Comparison of ENCODE assay signal across 1 cellular context in genomic region chr9:4679268-4680177, GRCh38.
TF ChIP-seq lines count a peak whose summit lies in the region.

Gene CDC37L1, plus strand, starts transcription at chr9:4679569. Its CDS starts 199 bp downstream, at chr9:4679768.

TF ChIP-seq in HepG2, 621 proteins besides CTCF, POLR2A, EP300 and RAD21 (continued from another document and continues in another):
- TF ChIP-seq, protein P1, sequence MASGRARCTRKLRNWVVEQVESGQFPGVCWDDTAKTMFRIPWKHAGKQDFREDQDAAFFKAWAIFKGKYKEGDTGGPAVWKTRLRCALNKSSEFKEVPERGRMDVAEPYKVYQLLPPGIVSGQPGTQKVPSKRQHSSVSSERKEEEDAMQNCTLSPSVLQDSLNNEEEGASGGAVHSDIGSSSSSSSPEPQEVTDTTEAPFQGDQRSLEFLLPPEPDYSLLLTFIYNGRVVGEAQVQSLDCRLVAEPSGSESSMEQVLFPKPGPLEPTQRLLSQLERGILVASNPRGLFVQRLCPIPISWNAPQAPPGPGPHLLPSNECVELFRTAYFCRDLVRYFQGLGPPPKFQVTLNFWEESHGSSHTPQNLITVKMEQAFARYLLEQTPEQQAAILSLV (CRISPR knock-in tag; IDR thresholded peaks at IDR 0.05; ENCODE audit: borderline replicate concordance) = peak; percentile 36; the same call in 1 of the 2 replicates
- TF ChIP-seq RFX1 (IDR thresholded peaks at IDR 0.05) (no peak), FOXC1 (CRISPR knock-in tag; IDR thresholded peaks at IDR 0.05; ENCODE audit: borderline replicate concordance) (peak; percentile 58; the same call in 1 of the 2 replicates), ZNF430 (CRISPR knock-in tag; IDR thresholded peaks at IDR 0.05) (peak; percentile 87; the same call in 1 of the 2 replicates), ZNF256 (CRISPR knock-in tag; conservative IDR thresholded peaks at IDR 0.05) (peak; percentile 47), HNRNPK (IDR thresholded peaks at IDR 0.05; ENCODE audit: low read depth, low read length, poor library complexity, severe bottlenecking) (no peak), PITX1 (CRISPR knock-in tag; IDR thresholded peaks at IDR 0.05) (peak; percentile 55; the same call in 1 of the 2 replicates), DMAP1 (CRISPR knock-in tag; IDR thresholded peaks at IDR 0.05) (peak; percentile 69), ZNF12 (CRISPR knock-in tag; IDR thresholded peaks at IDR 0.05) (no peak), FLYWCH1 (CRISPR knock-in tag; IDR thresholded peaks at IDR 0.05) (no peak), ZBTB8A (CRISPR knock-in tag; IDR thresholded peaks at IDR 0.05; ENCODE audit: borderline replicate concordance, low read depth) (no peak), DNMT1 (CRISPR knock-in tag; IDR thresholded peaks at IDR 0.05) (0 out of 2 replicates have a peak, but pooled peaks have one; percentile 61), KLF15 (CRISPR knock-in tag; IDR thresholded peaks at IDR 0.05; ENCODE audit: borderline replicate concordance) (no peak), KAT2B (IDR thresholded peaks at IDR 0.05; ENCODE audit: borderline replicate concordance, low read depth, low read length) (no peak), HOXD1 (CRISPR knock-in tag; IDR thresholded peaks at IDR 0.05) (peak; percentile 72; the same call in 1 of the 2 replicates), ATF2 (CRISPR knock-in tag; IDR thresholded peaks at IDR 0.05) (peak; percentile 64; the same call in 1 of the 2 replicates), KDM5B (CRISPR knock-in tag; IDR thresholded peaks at IDR 0.05; ENCODE audit: borderline replicate concordance) (0 out of 2 replicates have a peak, but pooled peaks have one; percentile 54), ATAD3A (CRISPR knock-in tag; IDR thresholded peaks at IDR 0.05) (no peak), ZNF547 (CRISPR knock-in tag; IDR thresholded peaks at IDR 0.05) (peak; percentile 88), FOXP1 (IDR thresholded peaks at IDR 0.05) (no peak), FOXP1 (CRISPR knock-in tag; IDR thresholded peaks at IDR 0.05) (0 out of 2 replicates have a peak, but pooled peaks have one; percentile 31), ZBTB3 (CRISPR knock-in tag; IDR thresholded peaks at IDR 0.05; ENCODE audit: borderline replicate concordance, low read depth) (no peak; the same call in 1 of the 2 replicates), FUBP1 (CRISPR knock-in tag; IDR thresholded peaks at IDR 0.05; ENCODE audit: borderline replicate concordance) (no peak), ZNF326 (CRISPR knock-in tag; IDR thresholded peaks at IDR 0.05; ENCODE audit: borderline replicate concordance) (no peak), ZNF350 (CRISPR knock-in tag; IDR thresholded peaks at IDR 0.05; ENCODE audit: borderline replicate concordance, low read depth) (peak; percentile 95), E2F2 (CRISPR knock-in tag; IDR thresholded peaks at IDR 0.05; ENCODE audit: borderline replicate concordance) (0 out of 2 replicates have a peak, but pooled peaks have one; percentile 19), BRD4 (CRISPR knock-in tag; IDR thresholded peaks at IDR 0.05) (peak; percentile 80), SMARCE1 (IDR thresholded peaks at IDR 0.05; ENCODE audit: borderline replicate concordance) (no peak), ZNF598 (CRISPR knock-in tag; IDR thresholded peaks at IDR 0.05; ENCODE audit: borderline replicate concordance) (peak; percentile 89; the same call in 1 of the 2 replicates), REXO4 (CRISPR knock-in tag; IDR thresholded peaks at IDR 0.05; ENCODE audit: borderline replicate concordance) (peak; percentile 13; the same call in 1 of the 2 replicates), ZBTB7A (CRISPR knock-in tag; IDR thresholded peaks at IDR 0.05) (no peak), ZNF619 (CRISPR knock-in tag; IDR thresholded peaks at IDR 0.05) (peak; percentile 91), MAZ (IDR thresholded peaks at IDR 0.05; ENCODE audit: borderline replicate concordance, low read depth, low read length) (peak; percentile 71), MAZ (CRISPR knock-in tag; IDR thresholded peaks at IDR 0.05; ENCODE audit: low read depth) (peak; percentile 80), TFAP4 (IDR thresholded peaks at IDR 0.05; ENCODE audit: borderline replicate concordance, low read depth) (peak; percentile 37; the same call in 1 of the 2 replicates), ZNF7 (CRISPR knock-in tag; IDR thresholded peaks at IDR 0.05) (no peak), ELF1 (CRISPR knock-in tag; IDR thresholded peaks at IDR 0.05) (peak; percentile 85), SYNCRIP (IDR thresholded peaks at IDR 0.05; ENCODE audit: insufficient read depth, low read depth, low read length) (no peak), FOXO1 (CRISPR knock-in tag; IDR thresholded peaks at IDR 0.05) (peak; percentile 31; the same call in 1 of the 2 replicates), ZNF333 (CRISPR knock-in tag; IDR thresholded peaks at IDR 0.05; ENCODE audit: borderline replicate concordance) (no peak), ZNF543 (CRISPR knock-in tag; IDR thresholded peaks at IDR 0.05) (no peak; the same call in 1 of the 2 replicates), MYPOP (CRISPR knock-in tag; IDR thresholded peaks at IDR 0.05) (peak; percentile 90), CEBPG (CRISPR knock-in tag; IDR thresholded peaks at IDR 0.05) (peak; percentile 20; the same call in 1 of the 2 replicates), SRF (IDR thresholded peaks at IDR 0.05; ENCODE audit: low read depth, low read length) (no peak), ZNF337 (CRISPR knock-in tag; IDR thresholded peaks at IDR 0.05; ENCODE audit: borderline replicate concordance, low read depth) (0 out of 2 replicates have a peak, but pooled peaks have one; percentile 43), U2AF1 (optimal IDR thresholded peaks at IDR 0.05; ENCODE audit: low read depth, low read length) (peak; percentile 73), LCORL (IDR thresholded peaks at IDR 0.05) (no peak), LCORL (CRISPR knock-in tag; IDR thresholded peaks at IDR 0.05) (peak; percentile 81; the same call in 1 of the 2 replicates), ZBTB42 (CRISPR knock-in tag; IDR thresholded peaks at IDR 0.05) (peak; percentile 84; the same call in 1 of the 2 replicates), MXI1 (IDR thresholded peaks at IDR 0.05; ENCODE audit: borderline replicate concordance, low read depth, low read length) (peak; percentile 92), ZNF180 (CRISPR knock-in tag; IDR thresholded peaks at IDR 0.05; ENCODE audit: borderline replicate concordance, low read depth) (no peak), KLF9 (CRISPR knock-in tag; IDR thresholded peaks at IDR 0.05; ENCODE audit: low read depth) (no peak), SMARCC2 (IDR thresholded peaks at IDR 0.05) (no peak), ZNF446 (CRISPR knock-in tag; IDR thresholded peaks at IDR 0.05) (no peak; the same call in 1 of the 2 replicates), ZNF20 (CRISPR knock-in tag; IDR thresholded peaks at IDR 0.05) (no peak), GZF1 (CRISPR knock-in tag; IDR thresholded peaks at IDR 0.05) (no peak; the same call in 1 of the 2 replicates), ZSCAN12 (CRISPR knock-in tag; IDR thresholded peaks at IDR 0.05) (peak; percentile 23; the same call in 1 of the 2 replicates)
- TF ChIP-seq, protein P2, sequence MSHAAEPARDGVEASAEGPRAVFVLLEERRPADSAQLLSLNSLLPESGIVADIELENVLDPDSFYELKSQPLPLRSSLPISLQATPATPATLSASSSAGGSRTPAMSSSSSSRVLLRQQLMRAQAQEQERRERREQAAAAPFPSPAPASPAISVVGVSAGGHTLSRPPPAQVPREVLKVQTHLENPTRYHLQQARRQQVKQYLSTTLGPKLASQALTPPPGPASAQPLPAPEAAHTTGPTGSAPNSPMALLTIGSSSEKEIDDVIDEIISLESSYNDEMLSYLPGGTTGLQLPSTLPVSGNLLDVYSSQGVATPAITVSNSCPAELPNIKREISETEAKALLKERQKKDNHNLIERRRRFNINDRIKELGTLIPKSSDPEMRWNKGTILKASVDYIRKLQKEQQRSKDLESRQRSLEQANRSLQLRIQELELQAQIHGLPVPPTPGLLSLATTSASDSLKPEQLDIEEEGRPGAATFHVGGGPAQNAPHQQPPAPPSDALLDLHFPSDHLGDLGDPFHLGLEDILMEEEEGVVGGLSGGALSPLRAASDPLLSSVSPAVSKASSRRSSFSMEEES (CRISPR knock-in tag; IDR thresholded peaks at IDR 0.05) = peak; percentile 30; the same call in 1 of the 2 replicates
- TF ChIP-seq, protein P3, sequence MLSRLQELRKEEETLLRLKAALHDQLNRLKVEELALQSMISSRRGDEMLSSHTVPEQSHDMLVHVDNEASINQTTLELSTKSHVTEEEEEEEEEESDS (CRISPR knock-in tag; IDR thresholded peaks at IDR 0.05; ENCODE audit: borderline replicate concordance) = 0 out of 2 replicates have a peak, but pooled peaks have one; percentile 34
- TF ChIP-seq, protein P4, sequence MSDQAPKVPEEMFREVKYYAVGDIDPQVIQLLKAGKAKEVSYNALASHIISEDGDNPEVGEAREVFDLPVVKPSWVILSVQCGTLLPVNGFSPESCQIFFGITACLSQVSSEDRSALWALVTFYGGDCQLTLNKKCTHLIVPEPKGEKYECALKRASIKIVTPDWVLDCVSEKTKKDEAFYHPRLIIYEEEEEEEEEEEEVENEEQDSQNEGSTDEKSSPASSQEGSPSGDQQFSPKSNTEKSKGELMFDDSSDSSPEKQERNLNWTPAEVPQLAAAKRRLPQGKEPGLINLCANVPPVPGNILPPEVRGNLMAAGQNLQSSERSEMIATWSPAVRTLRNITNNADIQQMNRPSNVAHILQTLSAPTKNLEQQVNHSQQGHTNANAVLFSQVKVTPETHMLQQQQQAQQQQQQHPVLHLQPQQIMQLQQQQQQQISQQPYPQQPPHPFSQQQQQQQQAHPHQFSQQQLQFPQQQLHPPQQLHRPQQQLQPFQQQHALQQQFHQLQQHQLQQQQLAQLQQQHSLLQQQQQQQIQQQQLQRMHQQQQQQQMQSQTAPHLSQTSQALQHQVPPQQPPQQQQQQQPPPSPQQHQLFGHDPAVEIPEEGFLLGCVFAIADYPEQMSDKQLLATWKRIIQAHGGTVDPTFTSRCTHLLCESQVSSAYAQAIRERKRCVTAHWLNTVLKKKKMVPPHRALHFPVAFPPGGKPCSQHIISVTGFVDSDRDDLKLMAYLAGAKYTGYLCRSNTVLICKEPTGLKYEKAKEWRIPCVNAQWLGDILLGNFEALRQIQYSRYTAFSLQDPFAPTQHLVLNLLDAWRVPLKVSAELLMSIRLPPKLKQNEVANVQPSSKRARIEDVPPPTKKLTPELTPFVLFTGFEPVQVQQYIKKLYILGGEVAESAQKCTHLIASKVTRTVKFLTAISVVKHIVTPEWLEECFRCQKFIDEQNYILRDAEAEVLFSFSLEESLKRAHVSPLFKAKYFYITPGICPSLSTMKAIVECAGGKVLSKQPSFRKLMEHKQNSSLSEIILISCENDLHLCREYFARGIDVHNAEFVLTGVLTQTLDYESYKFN (CRISPR knock-in tag; conservative IDR thresholded peaks at IDR 0.05) = no peak; the same call in 1 of the 2 replicates
- TF ChIP-seq, protein P5, sequence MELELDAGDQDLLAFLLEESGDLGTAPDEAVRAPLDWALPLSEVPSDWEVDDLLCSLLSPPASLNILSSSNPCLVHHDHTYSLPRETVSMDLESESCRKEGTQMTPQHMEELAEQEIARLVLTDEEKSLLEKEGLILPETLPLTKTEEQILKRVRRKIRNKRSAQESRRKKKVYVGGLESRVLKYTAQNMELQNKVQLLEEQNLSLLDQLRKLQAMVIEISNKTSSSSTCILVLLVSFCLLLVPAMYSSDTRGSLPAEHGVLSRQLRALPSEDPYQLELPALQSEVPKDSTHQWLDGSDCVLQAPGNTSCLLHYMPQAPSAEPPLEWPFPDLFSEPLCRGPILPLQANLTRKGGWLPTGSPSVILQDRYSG (CRISPR knock-in tag; IDR thresholded peaks at IDR 0.05) = no peak
